In the genomic region with DNA sequence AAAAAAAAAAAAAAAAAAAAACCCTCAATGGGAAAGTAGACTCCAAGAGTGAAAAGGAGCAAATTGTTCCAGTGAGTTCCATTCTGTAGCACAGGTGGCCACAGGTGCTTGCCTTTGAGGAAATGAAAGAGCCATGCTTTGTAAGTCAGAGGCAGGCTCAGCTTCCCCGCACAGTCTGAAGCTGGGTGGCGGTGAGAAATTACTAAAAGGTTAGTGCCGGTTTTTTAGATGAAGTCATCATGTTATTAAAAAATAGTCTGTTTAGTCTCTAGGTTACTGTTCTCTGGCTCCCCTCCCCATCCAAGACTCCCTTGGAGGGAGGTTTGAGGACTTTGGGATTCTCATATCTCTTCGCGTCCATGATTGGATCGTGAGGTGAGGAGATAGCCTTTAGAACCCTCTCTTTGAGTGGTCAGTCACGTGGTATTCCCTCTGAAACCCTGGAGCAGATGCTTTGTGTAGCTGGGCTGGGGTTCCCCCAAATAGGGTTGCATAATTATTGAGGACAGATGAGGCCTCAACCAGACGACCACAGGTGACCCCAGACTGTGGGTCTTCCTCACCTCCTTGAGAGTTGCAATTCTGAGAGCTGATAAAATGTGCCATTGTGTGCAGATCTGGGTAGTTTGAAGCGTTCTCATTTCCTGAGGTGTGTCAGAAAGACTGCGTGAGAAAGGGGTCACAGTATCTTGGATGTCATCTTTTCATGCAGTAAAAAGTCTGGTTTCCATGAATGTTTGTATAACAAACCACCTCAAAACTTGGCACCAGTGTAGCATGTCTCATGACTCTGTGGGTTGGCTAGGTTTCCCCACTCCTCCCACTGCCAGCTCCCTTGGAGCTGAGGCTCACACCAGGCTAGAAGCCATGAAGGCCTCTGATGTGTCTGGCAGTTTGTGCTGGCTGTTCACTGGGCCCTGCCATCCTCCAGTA, we compare ENCODE assay signal across 8 cellular contexts. TPM values are rescaled to one million over a fixed set of nuclear protein-coding genes. Genes with fewer than 3 reads are reported as not detected.
A peak's percentile ranks its signal among the peaks of the same experiment; 100 is the strongest.
DNase-seq lines count a peak whose midpoint lies in the region; ATAC-seq and TF ChIP-seq lines count a peak whose summit lies in the region.

No MANE protein-coding gene starts in this region.

- H3K9me3 ChIP-seq in muscle layer of duodenum (ENCODE audit: control insufficient read depth in 1 of 2, low read length in 2 of 2) = no peaks in the 10 kb centered on the region
- no peaks in the 10 kb centered on the region for H3K9me3 ChIP-seq in tibial nerve

- CTCF ChIA-PET in BJ (lab: Yijun Ruan, JAX) = interaction anchor here (1.0 kb wide), 1 partner anchor 102 kb away, joined by 3 read pairs; no protein-coding TSS in a partner anchor
- CTCF ChIA-PET in activated B cell treated with CpG ODN at 0.5 μM for 24 hours (lab: Charles Lee) = interaction anchor here (1.1 kb wide), 1 partner anchor 26 kb away, joined by 3 read pairs; no protein-coding TSS in a partner anchor

- H3K9me3 Mint-ChIP-seq in activated B cell treated with CpG ODN at 0.5 μM for 24 hours = no peaks in the 10 kb centered on the region

- TF ChIP-seq CTCF in BJ (IDR thresholded peaks at IDR 0.05; ENCODE audit: insufficient read depth, low read depth, low read length) (no peak), activated B cell treated with CpG ODN at 0.5 μM for 24 hours (IDR thresholded peaks at IDR 0.05) (no peak), tibial nerve (IDR thresholded peaks at IDR 0.05) (no peak)

- 80 to 82% methylated on average over 10 of the region's 10 CpGs for WGBS in tibial nerve, 2 donors

- peaks cover 5% of the 10 kb centered on the region for H3K36me3 ChIP-seq in BJ (ENCODE audit: control insufficient read depth, insufficient read depth, low read length)
- H3K36me3 ChIP-seq in muscle layer of duodenum (ENCODE audit: control insufficient read depth in 1 of 2, insufficient read depth in 2 of 2, low read length in 2 of 2) = peaks cover 3 to 9% of the 10 kb centered on the region in 2 donors
- peaks cover 0 to 13% (median 0%) of the 10 kb centered on the region in 3 donors for H3K36me3 ChIP-seq in tibial nerve

- no peaks in the 10 kb centered on the region for H3K27me3 Mint-ChIP-seq in activated B cell treated with CpG ODN at 0.5 μM for 24 hours

- peak in 1 of 2 donors; percentile 41 for TF ChIP-seq EP300 in tibial nerve (IDR thresholded peaks at IDR 0.05)

- peaks cover 12% of the 10 kb centered on the region for H3K36me3 Mint-ChIP-seq in activated B cell treated with CpG ODN at 0.5 μM for 24 hours (ENCODE audit: low read depth)

- intact Hi-C loops in activated B cell treated with CpG ODN at 0.5 μM for 24 hours (cut with micrococcal nuclease) = loop anchor here (1.0 kb wide), 4 partner anchors 18 to 282 kb away; a partner anchor contains a TSS

- H3K4me3 ChIP-seq in BJ (ENCODE audit: low read depth, low read length) (no peak overlapping the region), muscle layer of duodenum (ENCODE audit: low read depth in 1 of 2, low read length in 2 of 2) (no peak overlapping the region), tibial nerve (no peak overlapping the region)

- no peak for TF ChIP-seq POLR2A in tibial nerve (IDR thresholded peaks at IDR 0.05)

- peak overlapping the region; percentile 96 for H3K27ac Mint-ChIP-seq in activated B cell treated with CpG ODN at 0.5 μM for 24 hours

- peak overlapping the region; percentile 61 for H3K4me3 Mint-ChIP-seq in activated B cell treated with CpG ODN at 0.5 μM for 24 hours

- peak overlapping the region; percentile 92 for H3K27ac ChIP-seq in muscle layer of duodenum (ENCODE audit: low read length)
- peak overlapping the region in 3 of 4 donors; percentile 65 to 85 (median 81) for H3K27ac ChIP-seq in tibial nerve

- peaks cover 39 to 56% of the 10 kb centered on the region in 2 donors for H3K4me1 ChIP-seq in muscle layer of duodenum (ENCODE audit: control insufficient read depth in 1 of 2, insufficient read depth in 2 of 2, low read length in 2 of 2)
- peaks cover 0 to 73% (median 52%) of the 10 kb centered on the region in 4 donors for H3K4me1 ChIP-seq in tibial nerve

- peak; percentile 69 for ATAC-seq in GM19438 (IDR thresholded peaks at IDR 0.05; ENCODE audit: low read depth, unreplicated experiment)
- ATAC-seq in HG03469 (IDR thresholded peaks at IDR 0.05; ENCODE audit: unreplicated experiment) = peak; percentile 54
- peak; percentile 67 for ATAC-seq in activated B cell treated with CpG ODN at 0.5 μM for 24 hours (ENCODE audit: low read depth)

- POLR2A ChIA-PET in BJ (lab: Charles Lee) (no interaction called here), activated B cell treated with CpG ODN at 0.5 μM for 24 hours (lab: Charles Lee) (interaction anchor here (0.6 to 14.0 kb wide), 20 partner anchors 8 to 528 kb away, joined by 3 to 257 read pairs (median 5); a partner anchor contains a TSS)

- H3K4me1 Mint-ChIP-seq in activated B cell treated with CpG ODN at 0.5 μM for 24 hours = peaks cover 96% of the 10 kb centered on the region

- H3K27me3 ChIP-seq in BJ (ENCODE audit: control insufficient read depth, insufficient read depth, low read length) = no peaks in the 10 kb centered on the region
- H3K27me3 ChIP-seq in muscle layer of duodenum (ENCODE audit: low read depth, low read length) = no peaks in the 10 kb centered on the region
- H3K27me3 ChIP-seq in tibial nerve = no peaks in the 10 kb centered on the region

- peak; percentile 90 for DNase-seq in BJ (ENCODE audit: low read depth)
- DNase-seq in activated B cell treated with CpG ODN at 0.5 μM for 24 hours = peak; percentile 32
- DNase-seq in dermis blood vessel endothelial cell = peak; percentile 82
- DNase-seq in tibial nerve (ENCODE audit: low spot score in 2 of 2) = peak; percentile 24 to 67
- DNase-seq in retina = no peak

RNA-seq across cellular contexts. Expression of a gene that starts 27.1 kb away (rescaled TPM):
- polyA plus RNA-seq in BJ (2011; rRNA removed) = 32.0 and 51.3 TPM in 2 replicates
- polyA minus RNA-seq in BJ (2011; rRNA and poly(A)+ RNA removed) = 64.1 and 83.2 TPM in 2 replicates
- 79.5 and 81.7 TPM in 2 replicates for total RNA-seq in activated B cell treated with CpG ODN at 0.5 μM for 24 hours
- 57.0 and 102 TPM in 2 replicates for total RNA-seq in dermis blood vessel endothelial cell
- total RNA-seq in tibial nerve = 10 to 100 TPM; 66.8 to 76.5 (median 70.1) TPM

RNA-seq across cellular contexts. Expression of a gene that starts 51.5 kb away (rescaled TPM):
- polyA plus RNA-seq in BJ (2011; rRNA removed) = 75.7 and 80.9 TPM in 2 replicates
- 57.5 and 88.1 TPM in 2 replicates for polyA minus RNA-seq in BJ (2011; rRNA and poly(A)+ RNA removed)
- 61.7 and 70.1 TPM in 2 replicates for total RNA-seq in activated B cell treated with CpG ODN at 0.5 μM for 24 hours
- 78.8 and 191 TPM in 2 replicates for total RNA-seq in dermis blood vessel endothelial cell
- total RNA-seq in tibial nerve = 100 to 1,000 TPM; 132 to 232 (median 218) TPM

RNA-seq across cellular contexts. Expression of a gene that starts 59.8 kb away (rescaled TPM):
- 56.8 and 77.3 TPM in 2 replicates for polyA plus RNA-seq in BJ (2011; rRNA removed)
- 38.3 and 71.1 TPM in 2 replicates for polyA minus RNA-seq in BJ (2011; rRNA and poly(A)+ RNA removed)
- total RNA-seq in activated B cell treated with CpG ODN at 0.5 μM for 24 hours (92.6 and 99.7 TPM in 2 replicates), dermis blood vessel endothelial cell (55.5 and 69.5 TPM in 2 replicates), tibial nerve (10 to 100 TPM; 42.4 to 59.1 (median 56.5) TPM)
